ENCODE assay signal across 22 cellular contexts in the genomic region with DNA sequence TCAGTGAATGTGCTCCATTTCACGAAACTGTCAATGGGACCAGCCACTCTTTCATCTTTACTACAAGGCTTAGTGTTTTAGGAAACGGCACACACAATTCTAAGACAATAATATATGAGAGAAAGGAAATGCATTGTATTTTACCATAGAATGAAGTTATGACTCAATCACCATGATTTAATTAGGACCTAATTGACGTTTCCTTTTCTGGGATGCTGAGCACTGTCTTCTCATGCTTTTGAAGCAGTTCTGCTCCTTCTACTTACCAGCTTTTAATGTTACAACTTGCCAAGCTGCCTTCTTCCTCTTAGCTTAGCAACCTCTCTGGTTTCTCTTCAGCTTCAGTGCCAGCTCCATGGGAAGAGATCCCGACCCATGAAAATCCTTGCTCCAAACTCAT.
"Had no signal": no experiment of that assay in that cellular context is flagged by ENCODE, and none has a peak within 500 bp of the region (broad histone marks: within the 10 kb centered on the region; RNA-seq: fewer than 3 reads in every experiment).

No MANE protein-coding gene starts in this region.

- H3K27ac ChIP-seq: coronary artery, dorsolateral prefrontal cortex, esophagus muscularis mucosa, gastrocnemius medialis, heart left ventricle, hepatocyte, left lung, lower lobe of right lung had no signal

- H3K9me3 ChIP-seq: esophagus muscularis mucosa, gastrocnemius medialis, heart left ventricle, left lung, lower lobe of right lung, mucosa of descending colon had no signal

- H3K4me1 ChIP-seq: esophagus muscularis mucosa, gastrocnemius medialis, left lung, lower lobe of right lung had no signal

- H3K36me3 ChIP-seq: esophagus muscularis mucosa, gastrocnemius medialis, heart left ventricle, left lung, lower lobe of right lung had no signal

- H3K4me3 ChIP-seq: coronary artery, dorsolateral prefrontal cortex, esophagus muscularis mucosa, gastrocnemius medialis, heart left ventricle, hepatocyte, left lung, lower lobe of right lung, mucosa of descending colon had no signal

- ATAC-seq: gastrocnemius medialis; heart left ventricle; left cardiac atrium; left lung; left ventricle myocardium superior; lower lobe of right lung; mucosa of descending colon; naive thymus-derived CD8-positive, alpha-beta T cell had no signal

- H2AFZ ChIP-seq: hepatocyte had no signal

- DNase-seq: dermis blood vessel endothelial cell; dorsolateral prefrontal cortex; effector CD4-positive, alpha-beta T cell; effector memory CD4-positive, alpha-beta T cell; foreskin melanocyte; gastrocnemius medialis; heart left ventricle; hypothalamus; immature natural killer cell; islet precursor cell; left cardiac atrium; left lung; left ventricle myocardium superior; lower lobe of right lung; mesenchymal stem cell; mucosa of descending colon; naive B cell; naive thymus-derived CD8-positive, alpha-beta T cell had no signal

- H3K4me2 ChIP-seq: hepatocyte had no signal

- H3K79me2 ChIP-seq: hepatocyte had no signal

- H3K27me3 ChIP-seq: esophagus muscularis mucosa, gastrocnemius medialis, hepatocyte had no signal

- FAIRE-seq: endothelial cell of umbilical vein had no signal
